8 cellular contexts compared by ENCODE assay signal in the genomic region with DNA sequence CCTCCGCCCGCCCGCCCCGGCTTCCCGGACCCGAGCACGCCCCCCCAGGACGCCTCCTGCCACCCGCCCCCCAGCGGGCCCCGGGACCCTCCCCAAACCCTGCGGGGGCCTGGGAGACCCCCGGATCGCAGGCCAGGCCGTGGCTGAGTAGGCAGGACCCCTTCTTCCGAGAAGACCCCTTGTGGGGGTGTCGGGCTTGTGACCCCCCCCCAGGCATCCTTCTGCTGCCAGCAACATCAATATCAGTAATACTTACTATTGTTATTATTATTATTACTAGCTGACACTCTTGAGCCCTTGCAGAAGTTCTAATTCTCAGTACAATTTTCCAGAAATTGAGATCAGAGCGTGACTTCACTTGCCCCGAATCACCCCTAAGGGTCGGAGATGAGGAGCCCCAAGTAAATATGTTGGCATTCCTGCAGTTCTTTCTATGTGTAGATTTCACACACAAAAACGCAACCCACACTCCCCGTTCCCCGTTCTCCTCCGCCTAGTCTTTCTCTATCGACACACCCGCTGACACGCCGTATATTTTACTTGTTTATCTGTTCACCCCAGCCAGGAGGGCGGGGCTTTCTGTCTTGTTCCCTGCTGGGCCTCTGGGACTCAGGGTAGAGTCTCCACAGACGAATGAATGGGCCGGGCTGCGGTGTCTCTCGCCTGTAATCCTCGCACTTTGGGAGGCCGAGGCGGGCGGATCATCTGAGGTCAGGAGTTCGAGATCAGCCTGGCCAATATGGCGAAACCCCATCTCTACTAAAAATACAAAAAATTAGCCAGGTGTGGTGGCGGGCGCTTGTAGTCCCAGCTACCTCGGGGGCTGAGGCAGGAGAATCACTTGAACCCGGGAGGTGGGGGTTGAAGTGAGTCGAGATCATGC. TPM values are rescaled to one million over a fixed set of nuclear protein-coding genes. Genes with fewer than 3 reads are reported as not detected.
A peak's percentile ranks its signal among the peaks of the same experiment; 100 is the strongest.
DNase-seq lines count a peak whose midpoint lies in the region; ATAC-seq and TF ChIP-seq lines count a peak whose summit lies in the region.

No MANE protein-coding gene starts in this region.

- WGBS in esophagus squamous epithelium, 2 donors, result 11 to 12% methylated on average over 22 to 24 of the region's 44 CpGs

- H3K27me3 ChIP-seq in esophagus squamous epithelium (no peaks in the 10 kb centered on the region), tibial artery (peaks cover 0 to 15% of the 10 kb centered on the region in 2 donors)

- H3K9me3 ChIP-seq in esophagus squamous epithelium, result no peaks in the 10 kb centered on the region
- H3K9me3 ChIP-seq in tibial artery, result no peaks in the 10 kb centered on the region

- H3K36me3 ChIP-seq in esophagus squamous epithelium (peaks cover 0 to 2% (median 0%) of the 10 kb centered on the region in 3 donors), tibial artery (no peaks in the 10 kb centered on the region)

- H3K27ac ChIP-seq in esophagus squamous epithelium (peak overlapping the region; percentile 75 to 92 (median 88)), tibial artery (peak overlapping the region; percentile 37 to 67)

- peak overlapping the region; percentile 19 to 70 (median 48) for H3K4me3 ChIP-seq in esophagus squamous epithelium
- H3K4me3 ChIP-seq in tibial artery, result peak overlapping the region; percentile 39 to 59

- H3K27me3 Mint-ChIP-seq in activated T-cell treated with anti-CD3 and anti-CD28 coated beads, Interleukin-2, amount 50 U/mL, for 24 hours, result no peaks in the 10 kb centered on the region
- H3K27me3 Mint-ChIP-seq in natural killer cell treated with Interleukin-12 subunit alpha and Interleukin-12 subunit beta and Interleukin-15 and Interleukin-18, amount 100 ng/mL, for 72 hours, result peaks cover 0 to 9% of the 10 kb centered on the region in 2 donors

- peak in 1 of 4 donors; percentile 31 for TF ChIP-seq POLR2A in esophagus squamous epithelium (IDR thresholded peaks at IDR 0.05)

- peak overlapping the region; percentile 71 for H3K4me3 Mint-ChIP-seq in activated T-cell treated with anti-CD3 and anti-CD28 coated beads, Interleukin-2, amount 50 U/mL, for 24 hours
- H3K4me3 Mint-ChIP-seq in natural killer cell treated with Interleukin-12 subunit alpha and Interleukin-12 subunit beta and Interleukin-15 and Interleukin-18, amount 100 ng/mL, for 72 hours, result peak overlapping the region; percentile 76

- peak; percentile 45 to 64 for ATAC-seq in natural killer cell treated with Interleukin-12 subunit alpha and Interleukin-12 subunit beta and Interleukin-15 and Interleukin-18, amount 100 ng/mL, for 72 hours
- ATAC-seq in GM21529 (IDR thresholded peaks at IDR 0.05; ENCODE audit: unreplicated experiment), result no peak

- peak; percentile 50 for DNase-seq in activated gamma-delta T cell treated with Interleukin-2 at 50 U/mL for 16 hours
- no peak for DNase-seq in activated gamma-delta T cell (lab: John Stamatoyannopoulos, UW)
- DNase-seq in NCI-H82 (lab: John Stamatoyannopoulos, UW), result peak; percentile 93
- DNase-seq in activated T-cell treated with anti-CD3 and anti-CD28 coated beads, Interleukin-2, amount 50 U/mL, for 24 hours, result peak; percentile 72
- DNase-seq in esophagus squamous epithelium (lab: John Stamatoyannopoulos, UW), result no peak
- DNase-seq in natural killer cell treated with Interleukin-12 subunit alpha and Interleukin-12 subunit beta and Interleukin-15 and Interleukin-18, amount 100 ng/mL, for 72 hours (ENCODE audit: low spot score), result no peak
- DNase-seq in tibial artery, result peak; percentile 92 to 97

- peaks cover 1% of the 10 kb centered on the region for H3K36me3 Mint-ChIP-seq in activated T-cell treated with anti-CD3 and anti-CD28 coated beads, Interleukin-2, amount 50 U/mL, for 24 hours (ENCODE audit: low read depth)
- H3K36me3 Mint-ChIP-seq in natural killer cell treated with Interleukin-12 subunit alpha and Interleukin-12 subunit beta and Interleukin-15 and Interleukin-18, amount 100 ng/mL, for 72 hours, result no peaks in the 10 kb centered on the region

- H3K9me3 Mint-ChIP-seq in activated T-cell treated with anti-CD3 and anti-CD28 coated beads, Interleukin-2, amount 50 U/mL, for 24 hours, result no peaks in the 10 kb centered on the region
- no peaks in the 10 kb centered on the region for H3K9me3 Mint-ChIP-seq in natural killer cell treated with Interleukin-12 subunit alpha and Interleukin-12 subunit beta and Interleukin-15 and Interleukin-18, amount 100 ng/mL, for 72 hours

- peaks cover 10% of the 10 kb centered on the region for H3K4me1 Mint-ChIP-seq in activated T-cell treated with anti-CD3 and anti-CD28 coated beads, Interleukin-2, amount 50 U/mL, for 24 hours (ENCODE audit: low read depth)
- H3K4me1 Mint-ChIP-seq in natural killer cell treated with Interleukin-12 subunit alpha and Interleukin-12 subunit beta and Interleukin-15 and Interleukin-18, amount 100 ng/mL, for 72 hours (ENCODE audit: low read depth in 2 of 2), result peaks cover 6 to 9% of the 10 kb centered on the region in 2 donors

- peaks cover 15 to 45% (median 28%) of the 10 kb centered on the region in 3 donors for H3K4me1 ChIP-seq in esophagus squamous epithelium
- H3K4me1 ChIP-seq in tibial artery, result peaks cover 0 to 22% (median 10%) of the 10 kb centered on the region in 4 donors

- TF ChIP-seq CTCF in esophagus squamous epithelium (IDR thresholded peaks at IDR 0.05) (no peak), tibial artery (IDR thresholded peaks at IDR 0.05) (no peak)

- intact Hi-C loops in esophagus squamous epithelium (cut with DNase I), result no loop called here
- intact Hi-C loops in tibial artery (cut with DNase I; ENCODE audit: low total_unique reads), result no loop called here

- H3K27ac Mint-ChIP-seq in activated T-cell treated with anti-CD3 and anti-CD28 coated beads, Interleukin-2, amount 50 U/mL, for 24 hours, result peak overlapping the region; percentile 72
- peak overlapping the region in 1 of 2 donors; percentile 81 for H3K27ac Mint-ChIP-seq in natural killer cell treated with Interleukin-12 subunit alpha and Interleukin-12 subunit beta and Interleukin-15 and Interleukin-18, amount 100 ng/mL, for 72 hours

RNA-seq across cellular contexts. Expression of a gene that starts 14.7 kb away (rescaled TPM):
- total RNA-seq in esophagus squamous epithelium, result 100 to 1,000 TPM; 141 to 433 (median 298) TPM
- total RNA-seq in natural killer cell treated with Interleukin-12 subunit alpha and Interleukin-12 subunit beta and Interleukin-15 and Interleukin-18, amount 100 ng/mL, for 72 hours, result 100 to 1,000 TPM; 242 to 309 TPM

RNA-seq across cellular contexts. Expression of a gene that starts 18.5 kb away (rescaled TPM):
- 10 to 100 TPM in 1 of 4 donors, 1 to 10 TPM in 3; 5.4 to 22.7 (median 7.6) TPM for total RNA-seq in esophagus squamous epithelium
- 1 to 10 TPM; 1.3 to 3.2 TPM for total RNA-seq in natural killer cell treated with Interleukin-12 subunit alpha and Interleukin-12 subunit beta and Interleukin-15 and Interleukin-18, amount 100 ng/mL, for 72 hours

RNA-seq across cellular contexts. Expression of a gene that starts 46.6 kb away (rescaled TPM):
- 10 to 100 TPM; 21.2 to 39.7 (median 34.0) TPM for total RNA-seq in esophagus squamous epithelium
- 1 to 10 TPM in 1 of 2 donors, under 1 TPM in 1; 1.00 to 1.3 TPM for total RNA-seq in natural killer cell treated with Interleukin-12 subunit alpha and Interleukin-12 subunit beta and Interleukin-15 and Interleukin-18, amount 100 ng/mL, for 72 hours

Comparison
In these comparisons a context has a peak if more than half of its experiments do, and no peak if none do; other contexts are left out.
1. DNase-seq: peak in activated gamma-delta T cell treated with Interleukin-2 at 50 U/mL for 16 hours (single experiment), NCI-H82 (single experiment), activated T-cell treated with anti-CD3 and anti-CD28 coated beads, Interleukin-2, amount 50 U/mL, for 24 hours (single experiment) and tibial artery (2 of 2); none in activated gamma-delta T cell (single experiment), esophagus squamous epithelium (single experiment) and natural killer cell treated with Interleukin-12 subunit alpha and Interleukin-12 subunit beta and Interleukin-15 and Interleukin-18, amount 100 ng/mL, for 72 hours (single experiment).
2. RNA of a gene that starts 46.6 kb away (total RNA-seq): 21.2 to 39.7 TPM in esophagus squamous epithelium; 1.00 to 1.3 TPM in natural killer cell treated with Interleukin-12 subunit alpha and Interleukin-12 subunit beta and Interleukin-15 and Interleukin-18, amount 100 ng/mL, for 72 hours; every median in the first group is over 4 times any median in the second.